ENCODE assay signal across 1 cellular context in the genomic region with DNA sequence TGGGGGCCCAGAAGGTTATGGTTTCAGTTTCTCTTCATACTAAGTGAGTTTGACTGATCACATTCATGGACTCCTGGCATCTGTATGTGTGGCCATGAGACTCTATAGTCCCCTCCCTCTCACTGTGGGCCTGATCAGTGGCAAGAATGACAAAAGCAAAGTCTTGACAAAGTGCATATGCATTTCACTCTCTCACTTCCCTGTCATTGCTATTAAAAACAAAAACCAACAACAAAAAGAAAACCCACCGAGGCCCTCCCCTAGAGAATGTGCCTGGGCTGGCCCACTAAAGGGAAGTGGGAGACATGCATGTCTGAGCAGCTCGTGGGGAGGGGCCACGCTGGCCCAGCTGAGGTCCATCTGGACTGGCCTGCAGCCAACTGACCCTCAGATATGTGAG.
A peak's percentile ranks its signal among the peaks of the same experiment; 100 is the strongest.
TF ChIP-seq lines count a peak whose summit lies in the region.

No MANE protein-coding gene starts in this region.

TF ChIP-seq in GM12878, 131 proteins besides CTCF, POLR2A, EP300 and RAD21 (continued from another document):
- no peak for TF ChIP-seq TCF12 (IDR thresholded peaks at IDR 0.05; ENCODE audit: low read depth, low read length)
- TF ChIP-seq GABPA (IDR thresholded peaks at IDR 0.05; ENCODE audit: low read depth) = no peak
- TF ChIP-seq HDAC2 (IDR thresholded peaks at IDR 0.05) = no peak
- no peak for TF ChIP-seq ZBED1 (IDR thresholded peaks at IDR 0.05; ENCODE audit: borderline replicate concordance)
- TF ChIP-seq ZSCAN29 (IDR thresholded peaks at IDR 0.05) = no peak
- TF ChIP-seq MEF2A (IDR thresholded peaks at IDR 0.05; ENCODE audit: insufficient read depth, low read depth, low read length) = 0 out of 2 replicates have a peak, but pooled peaks have one; percentile 16
- 0 out of 2 replicates have a peak, but pooled peaks have one; percentile 49 for TF ChIP-seq NBN (IDR thresholded peaks at IDR 0.05)
- TF ChIP-seq SMAD1 (IDR thresholded peaks at IDR 0.05; ENCODE audit: low read depth, partially characterized antibody) = no peak
- TF ChIP-seq RELA (IDR thresholded peaks at IDR 0.05; ENCODE audit: borderline replicate concordance, partially characterized antibody) = no peak
- no peak for TF ChIP-seq NFIC (IDR thresholded peaks at IDR 0.05; ENCODE audit: low read depth, low read length)
- TF ChIP-seq NR2C2 (IDR thresholded peaks at IDR 0.05; ENCODE audit: borderline replicate concordance, control insufficient read depth, insufficient read length, low read depth) = no peak
- no peak for TF ChIP-seq SREBF2 (IDR thresholded peaks at IDR 0.05; ENCODE audit: low read length)
- TF ChIP-seq MXI1 (IDR thresholded peaks at IDR 0.05; ENCODE audit: low read depth, low read length) = no peak
- no peak for TF ChIP-seq EGR1 (IDR thresholded peaks at IDR 0.05; ENCODE audit: borderline replicate concordance in 1 of 2, low read depth in 2 of 2, low read length in 2 of 2)
- TF ChIP-seq, protein P1, sequence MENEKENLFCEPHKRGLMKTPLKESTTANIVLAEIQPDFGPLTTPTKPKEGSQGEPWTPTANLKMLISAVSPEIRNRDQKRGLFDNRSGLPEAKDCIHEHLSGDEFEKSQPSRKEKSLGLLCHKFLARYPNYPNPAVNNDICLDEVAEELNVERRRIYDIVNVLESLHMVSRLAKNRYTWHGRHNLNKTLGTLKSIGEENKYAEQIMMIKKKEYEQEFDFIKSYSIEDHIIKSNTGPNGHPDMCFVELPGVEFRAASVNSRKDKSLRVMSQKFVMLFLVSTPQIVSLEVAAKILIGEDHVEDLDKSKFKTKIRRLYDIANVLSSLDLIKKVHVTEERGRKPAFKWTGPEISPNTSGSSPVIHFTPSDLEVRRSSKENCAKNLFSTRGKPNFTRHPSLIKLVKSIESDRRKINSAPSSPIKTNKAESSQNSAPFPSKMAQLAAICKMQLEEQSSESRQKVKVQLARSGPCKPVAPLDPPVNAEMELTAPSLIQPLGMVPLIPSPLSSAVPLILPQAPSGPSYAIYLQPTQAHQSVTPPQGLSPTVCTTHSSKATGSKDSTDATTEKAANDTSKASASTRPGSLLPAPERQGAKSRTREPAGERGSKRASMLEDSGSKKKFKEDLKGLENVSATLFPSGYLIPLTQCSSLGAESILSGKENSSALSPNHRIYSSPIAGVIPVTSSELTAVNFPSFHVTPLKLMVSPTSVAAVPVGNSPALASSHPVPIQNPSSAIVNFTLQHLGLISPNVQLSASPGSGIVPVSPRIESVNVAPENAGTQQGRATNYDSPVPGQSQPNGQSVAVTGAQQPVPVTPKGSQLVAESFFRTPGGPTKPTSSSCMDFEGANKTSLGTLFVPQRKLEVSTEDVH (IDR thresholded peaks at IDR 0.05; ENCODE audit: low read depth, partially characterized antibody) = no peak
- TF ChIP-seq, protein P2, sequence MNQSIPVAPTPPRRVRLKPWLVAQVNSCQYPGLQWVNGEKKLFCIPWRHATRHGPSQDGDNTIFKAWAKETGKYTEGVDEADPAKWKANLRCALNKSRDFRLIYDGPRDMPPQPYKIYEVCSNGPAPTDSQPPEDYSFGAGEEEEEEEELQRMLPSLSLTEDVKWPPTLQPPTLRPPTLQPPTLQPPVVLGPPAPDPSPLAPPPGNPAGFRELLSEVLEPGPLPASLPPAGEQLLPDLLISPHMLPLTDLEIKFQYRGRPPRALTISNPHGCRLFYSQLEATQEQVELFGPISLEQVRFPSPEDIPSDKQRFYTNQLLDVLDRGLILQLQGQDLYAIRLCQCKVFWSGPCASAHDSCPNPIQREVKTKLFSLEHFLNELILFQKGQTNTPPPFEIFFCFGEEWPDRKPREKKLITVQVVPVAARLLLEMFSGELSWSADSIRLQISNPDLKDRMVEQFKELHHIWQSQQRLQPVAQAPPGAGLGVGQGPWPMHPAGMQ (IDR thresholded peaks at IDR 0.05; ENCODE audit: borderline replicate concordance) = no peak
- TF ChIP-seq JUNB (IDR thresholded peaks at IDR 0.05) = no peak
- TF ChIP-seq CEBPB (IDR thresholded peaks at IDR 0.05; ENCODE audit: borderline replicate concordance in 1 of 2, low read depth in 2 of 2, low read length in 2 of 2) = no peak
- no peak for TF ChIP-seq MYC (IDR thresholded peaks at IDR 0.05; ENCODE audit: insufficient read depth, insufficient read length, insufficient replicate concordance, low read length, severe bottlenecking)
- no peak for TF ChIP-seq FOS (IDR thresholded peaks at IDR 0.05; ENCODE audit: borderline replicate concordance, extremely low read depth, insufficient read length)
- TF ChIP-seq BHLHE40 (IDR thresholded peaks at IDR 0.05; ENCODE audit: borderline replicate concordance in 1 of 2, low read depth in 2 of 2, low read length in 1 of 2) = peak in 1 of 2 experiments; percentile 32; a peak in 1 of 4 replicates
- no peak for TF ChIP-seq ZNF207 (IDR thresholded peaks at IDR 0.05; ENCODE audit: borderline replicate concordance)
- TF ChIP-seq NR2C1 (IDR thresholded peaks at IDR 0.05) = no peak
- TF ChIP-seq NFXL1 (IDR thresholded peaks at IDR 0.05; ENCODE audit: borderline replicate concordance) = no peak
- peak; percentile 40; the same call in 1 of the 2 replicates for TF ChIP-seq ATF7 (IDR thresholded peaks at IDR 0.05; ENCODE audit: low read depth)
- TF ChIP-seq, protein P3, sequence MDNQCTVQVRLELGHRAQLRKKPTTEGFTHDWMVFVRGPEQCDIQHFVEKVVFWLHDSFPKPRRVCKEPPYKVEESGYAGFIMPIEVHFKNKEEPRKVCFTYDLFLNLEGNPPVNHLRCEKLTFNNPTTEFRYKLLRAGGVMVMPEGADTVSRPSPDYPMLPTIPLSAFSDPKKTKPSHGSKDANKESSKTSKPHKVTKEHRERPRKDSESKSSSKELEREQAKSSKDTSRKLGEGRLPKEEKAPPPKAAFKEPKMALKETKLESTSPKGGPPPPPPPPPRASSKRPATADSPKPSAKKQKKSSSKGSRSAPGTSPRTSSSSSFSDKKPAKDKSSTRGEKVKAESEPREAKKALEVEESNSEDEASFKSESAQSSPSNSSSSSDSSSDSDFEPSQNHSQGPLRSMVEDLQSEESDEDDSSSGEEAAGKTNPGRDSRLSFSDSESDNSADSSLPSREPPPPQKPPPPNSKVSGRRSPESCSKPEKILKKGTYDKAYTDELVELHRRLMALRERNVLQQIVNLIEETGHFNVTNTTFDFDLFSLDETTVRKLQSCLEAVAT (IDR thresholded peaks at IDR 0.05) = no peak
